ENCODE assay signal across 25 cellular contexts in genomic region chr6:118215269-118215668, GRCh38.
"Had no signal": no experiment of that assay in that cellular context is flagged by ENCODE, and none has a peak within 500 bp of the region (broad histone marks: within the 10 kb centered on the region; RNA-seq: fewer than 3 reads in every experiment).

No MANE protein-coding gene starts in this region.

- H3K4me3 ChIP-seq: pancreas, psoas muscle, skin epidermis, stomach, thoracic aorta, thyroid gland, tibial nerve, upper lobe of left lung, vagina had no signal

- DNase-seq: naive thymus-derived CD8-positive, alpha-beta T cell; nephron progenitor cell; nucleus accumbens; pancreas; psoas muscle; right cardiac atrium; stimulated activated CD4-positive, alpha-beta T cell treated with anti-CD3 and anti-CD28 coated beads, Interleukin-15, amount 100 ng/mL, for 24 hours; stimulated activated CD4-positive, alpha-beta T cell treated with anti-CD3 and anti-CD28 coated beads, Interleukin-2, amount 100 ng/mL, for 24 hours; stimulated activated CD4-positive, alpha-beta T cell treated with anti-CD3 and anti-CD28 coated beads, Interleukin-2, amount 100 ng/mL, for 48 hours; stimulated activated CD4-positive, alpha-beta T cell treated with anti-CD3 and anti-CD28 coated beads, Interleukin-4, amount 100 ng/mL, for 24 hours; stimulated activated naive B cell treated with anti-CD40 and anti-IgM and Interleukin-4, amounts not matched to agents 10 μg/mL and 1 μg/mL and 100 μg/mL, for 72 hours; stimulated activated naive CD4-positive, alpha-beta T cell treated with Interleukin-2 at 50 U/mL for 16 hours; stomach; thyroid gland; trophoblast cell; upper lobe of left lung had no signal

- H3K9me3 ChIP-seq: neutrophil, pancreas, psoas muscle, stomach, thoracic aorta, thyroid gland, tibial nerve, upper lobe of left lung, vagina had no signal

- H3K36me3 ChIP-seq: neutrophil, pancreas, stomach, thoracic aorta, thyroid gland, tibial nerve, upper lobe of left lung, vagina had no signal

- H3K27me3 ChIP-seq: neutrophil, pancreas, stomach, thyroid gland, tibial nerve, upper lobe of left lung, vagina had no signal

- H3K27ac ChIP-seq: neutrophil, pancreas, psoas muscle, skin epidermis, stomach, thoracic aorta, thyroid gland, tibial nerve, upper lobe of left lung, vagina had no signal

- H3K4me1 ChIP-seq: pancreas, stomach, thyroid gland, tibial nerve, upper lobe of left lung, vagina had no signal

- ATAC-seq: naive thymus-derived CD8-positive, alpha-beta T cell; natural killer cell treated with Interleukin-12 subunit alpha and Interleukin-12 subunit beta and Interleukin-15 and Interleukin-18, amount 100 ng/mL, for 72 hours; pancreas; psoas muscle; right cardiac atrium; sciatic nerve; stimulated activated effector memory CD8-positive, alpha-beta T cell treated with anti-CD3 and anti-CD28 coated beads, Interleukin-12 subunit alpha, Interleukin-12 subunit beta, amount 100 ng/mL, for 72 hours; stimulated activated naive B cell treated with anti-CD40 and anti-IgM and Interleukin-4, amounts not matched to agents 10 μg/mL and 1 μg/mL and 100 μg/mL, for 72 hours had no signal

- FAIRE-seq: pancreas, urothelium cell line had no signal
